ENCODE assay signal across 11 cellular contexts in genomic region chr20:64100946-64101688, GRCh38. TPM values are rescaled to one million over a fixed set of nuclear protein-coding genes. Genes with fewer than 3 reads are reported as not detected.
A peak's percentile ranks its signal among the peaks of the same experiment; 100 is the strongest.
DNase-seq lines count a peak whose midpoint lies in the region; ATAC-seq and TF ChIP-seq lines count a peak whose summit lies in the region.
"Had no signal": no experiment of that assay in that cellular context is flagged by ENCODE, and none has a peak within 500 bp of the region (broad histone marks: within the 10 kb centered on the region; RNA-seq: fewer than 3 reads in every experiment).

No MANE protein-coding gene starts in this region.

- H3K4me2 ChIP-seq in HCT116 (ENCODE audit: low read length): peak overlapping the region; percentile 93

- no peaks in the 10 kb centered on the region for H4K20me1 ChIP-seq in HCT116 (ENCODE audit: insufficient read depth)

- no peak for TF ChIP-seq POLR2A in HCT116 (IDR thresholded peaks at IDR 0.05; ENCODE audit: borderline replicate concordance, extremely low read depth, insufficient read depth, insufficient read length)
- no peak for TF ChIP-seq POLR2A in spleen (IDR thresholded peaks at IDR 0.05)

- H3K9me3 ChIP-seq in HCT116 (ENCODE audit: control insufficient read depth in 1 of 2, insufficient read depth in 1 of 2, low read depth in 1 of 2, low read length in 2 of 2) (no peaks in the 10 kb centered on the region), spleen (no peaks in the 10 kb centered on the region)

- intact Hi-C loops in HCT116 (cut with micrococcal nuclease) (no loop called here), spleen (cut with DNase I; ENCODE audit: low total_unique reads) (no loop called here), Calu3 (cut with micrococcal nuclease; ENCODE audit: unreplicated experiment) (no loop called here)

- H3K4me1 ChIP-seq in HCT116 (ENCODE audit: control insufficient read depth in 1 of 2, insufficient read depth in 2 of 2, low read length in 2 of 2) (peaks cover 4 to 13% of the 10 kb centered on the region in 2 experiments; a peak in 2 of 4 replicates), spleen (peaks cover 5 to 36% (median 23%) of the 10 kb centered on the region in 6 donors)

- H3K27ac ChIP-seq in HCT116 (ENCODE audit: low read depth, low read length): no peak overlapping the region
- peak overlapping the region in 1 of 8 donors; percentile 70 for H3K27ac ChIP-seq in spleen

- no peak for TF ChIP-seq CTCF in HCT116 (IDR thresholded peaks at IDR 0.05 in 2 of 3, conservative IDR thresholded peaks at IDR 0.05 in 1 of 3; ENCODE audit: borderline replicate concordance in 1 of 3, insufficient read depth in 1 of 3, low read depth in 2 of 3, low read length in 2 of 3)
- TF ChIP-seq CTCF in chondrocyte (IDR thresholded peaks at IDR 0.05): no peak
- no peak for TF ChIP-seq CTCF in spleen (IDR thresholded peaks at IDR 0.05 in 8 of 11, conservative IDR thresholded peaks at IDR 0.05 in 3 of 11)
- no peak for TF ChIP-seq CTCF in Calu3 (IDR thresholded peaks at IDR 0.05; ENCODE audit: unreplicated experiment)

- no peak for ATAC-seq in activated T-cell treated with anti-CD3 and anti-CD28 coated beads, Interleukin-2, amount 50 U/mL, for 4 hours
- no peak for ATAC-seq in HCT116

- no peaks in the 10 kb centered on the region for H3K36me3 ChIP-seq in HCT116 (ENCODE audit: control insufficient read depth in 1 of 2, insufficient read depth in 2 of 2, low read length in 2 of 2)
- H3K36me3 ChIP-seq in spleen: peaks cover 0 to 40% (median 13%) of the 10 kb centered on the region in 6 donors

- H3K27me3 Mint-ChIP-seq in activated T-cell treated with anti-CD3 and anti-CD28 coated beads, Interleukin-2, amount 50 U/mL, for 4 hours (ENCODE audit: low read depth): peaks cover 22% of the 10 kb centered on the region
- peaks cover 19% of the 10 kb centered on the region for H3K27me3 Mint-ChIP-seq in chondrocyte (ENCODE audit: low read depth)
- H3K27me3 Mint-ChIP-seq in Calu3 (ENCODE audit: unreplicated experiment): peaks cover 99% of the 10 kb centered on the region

- POLR2A ChIA-PET in HCT116 (lab: Charles Lee): no interaction called here

- 77 to 92% (median 88%) methylated on average over 9 of the region's 9 CpGs for WGBS in spleen, 5 donors

- H2AFZ ChIP-seq in HCT116 (ENCODE audit: low read depth, low read length, poor library complexity, severe bottlenecking): peak overlapping the region; percentile 85

- CTCF ChIA-PET in HCT116 (lab: Charles Lee): interaction anchor here (1.5 to 1.6 kb wide), 3 partner anchors 15 to 38 kb away, joined by 5 to 8 read pairs (median 5); partner anchors contain the start of gene TCEA2
- CTCF ChIA-PET in Calu3 (lab: Charles Lee): interaction anchor here (1.0 kb wide), 1 partner anchor 9 kb away, joined by 3 read pairs; no protein-coding TSS in a partner anchor

- H3K9me2 ChIP-seq in HCT116 (ENCODE audit: insufficient read depth): no peaks in the 10 kb centered on the region

- H3K4me3 Mint-ChIP-seq in activated T-cell treated with anti-CD3 and anti-CD28 coated beads, Interleukin-2, amount 50 U/mL, for 4 hours: peak overlapping the region; percentile 37
- H3K4me3 Mint-ChIP-seq in chondrocyte (ENCODE audit: unreplicated experiment) (peak overlapping the region; percentile 12), Calu3 (ENCODE audit: low read depth, unreplicated experiment) (no peak overlapping the region)

- H3K79me2 ChIP-seq in HCT116 (ENCODE audit: insufficient read depth, low read length): no peaks in the 10 kb centered on the region

- no TSS peak for BruUV-seq in HCT116 (replicated peaks; lab: Mats Ljungman, UMichigan)
- no TSS peak for BruUV-seq in Calu3 (replicated peaks; lab: Mats Ljungman, UMichigan)

- H3K9me3 Mint-ChIP-seq in activated T-cell treated with anti-CD3 and anti-CD28 coated beads, Interleukin-2, amount 50 U/mL, for 4 hours: no peaks in the 10 kb centered on the region
- H3K9me3 Mint-ChIP-seq in chondrocyte (ENCODE audit: low read depth) (peaks cover 3% of the 10 kb centered on the region), Calu3 (ENCODE audit: low read depth, unreplicated experiment) (peaks cover 5% of the 10 kb centered on the region)

- no peak overlapping the region for H3K9ac ChIP-seq in HCT116 (ENCODE audit: low read length)

- H3K36me3 Mint-ChIP-seq in activated T-cell treated with anti-CD3 and anti-CD28 coated beads, Interleukin-2, amount 50 U/mL, for 4 hours (ENCODE audit: insufficient read depth): peaks cover 2% of the 10 kb centered on the region
- H3K36me3 Mint-ChIP-seq in chondrocyte (ENCODE audit: low read depth) (peaks cover 5% of the 10 kb centered on the region), Calu3 (ENCODE audit: insufficient read depth, unreplicated experiment) (peaks cover 5% of the 10 kb centered on the region)

- H3K4me1 Mint-ChIP-seq in activated T-cell treated with anti-CD3 and anti-CD28 coated beads, Interleukin-2, amount 50 U/mL, for 4 hours (ENCODE audit: low read depth): peaks cover 17% of the 10 kb centered on the region
- H3K4me1 Mint-ChIP-seq in chondrocyte (ENCODE audit: low read depth) (peaks cover 3% of the 10 kb centered on the region), Calu3 (ENCODE audit: low read depth, unreplicated experiment) (no peaks in the 10 kb centered on the region)

- DNase-seq in activated T-cell treated with anti-CD3 and anti-CD28 coated beads, Interleukin-2, amount 50 U/mL, for 4 hours: no peak
- DNase-seq in activated T-cell treated with anti-CD3 and anti-CD28 coated beads for 4 hours: no peak
- no peak for DNase-seq in HCT116 (ENCODE audit: low read depth, low spot score)
- DNase-seq in chondrocyte (ENCODE audit: low spot score): no peak
- DNase-seq in spleen: peak; percentile 34
- DNase-seq in Calu3: no peak
- DNase-seq in NCI-H2196 treated with DMSO at 0.1 percent for 48 hours (lab: John Stamatoyannopoulos, UW; ENCODE audit: unreplicated experiment): no peak
- DNase-seq in UCSD-AML1 (lab: John Stamatoyannopoulos, UW; ENCODE audit: unreplicated experiment): no peak
- DNase-seq: NCI-H446 treated with DMSO at 0.1 percent for 48 hours had no signal

- TF ChIP-seq RAD21 in HCT116 (IDR thresholded peaks at IDR 0.05; ENCODE audit: low read depth): no peak

- no peaks in the 10 kb centered on the region for H3K27me3 ChIP-seq in HCT116 (ENCODE audit: insufficient read depth, low read length)
- H3K27me3 ChIP-seq in spleen (replicated peaks in 1 of 7): peaks cover 0 to 49% (median 28%) of the 10 kb centered on the region in 7 donors

- RAD21 ChIA-PET in HCT116 (lab: Charles Lee; ENCODE audit: low non-redundant PET in 1 of 2, low total read pairs in 2 of 2, uncharacterized antibody in 2 of 2, unreplicated experiment in 2 of 2): no interaction called here

- H3K27ac Mint-ChIP-seq in chondrocyte (ENCODE audit: unreplicated experiment) (no peak overlapping the region), Calu3 (ENCODE audit: unreplicated experiment) (no peak overlapping the region)

- 0 out of 4 replicates have a peak overlapping the region, but pooled peaks of 1 of the 2 experiments have one; percentile 68 for H3K4me3 ChIP-seq in HCT116 (replicated peaks in 1 of 2; ENCODE audit: low read depth in 1 of 2, low read length in 2 of 2)
- H3K4me3 ChIP-seq in spleen: peak overlapping the region in 1 of 8 donors; percentile 73

TF ChIP-seq in HCT116, 20 proteins besides CTCF, POLR2A, EP300 and RAD21 (continues in another document):
- no peak for TF ChIP-seq EZH2phosphoT487 (IDR thresholded peaks at IDR 0.05; ENCODE audit: borderline replicate concordance)
- no peak for TF ChIP-seq ZNF274 (IDR thresholded peaks at IDR 0.05; ENCODE audit: low read depth, low read length)
- no peak for TF ChIP-seq SRF (IDR thresholded peaks at IDR 0.05; ENCODE audit: low read depth)
- no peak for TF ChIP-seq JUND (IDR thresholded peaks at IDR 0.05)

RNA-seq across cellular contexts. Expression of gene NPBWR2, which starts 6.2 kb away (rescaled TPM):
- not detected for total RNA-seq in activated T-cell treated with anti-CD3 and anti-CD28 coated beads, Interleukin-2, amount 50 U/mL, for 4 hours
- total RNA-seq in HCT116 (2021; ENCODE audit: unreplicated experiment) (not detected), chondrocyte (not detected in 3 replicates), spleen (under 1 TPM in 1 of 7 donors, not detected in 6; 0.26 TPM), Calu3 (2022) (not detected in 2 replicates)
- not detected in 2 replicates for polyA plus RNA-seq in HCT116 (2012)
- polyA plus RNA-seq in spleen: not detected
- total RNA-seq: renal cortical epithelial cell had no signal
- polyA plus RNA-seq: AG04450 had no signal

RNA-seq across cellular contexts. Expression of gene LKAAEAR1, which starts 16.9 kb away (rescaled TPM):
- total RNA-seq in activated T-cell treated with anti-CD3 and anti-CD28 coated beads, Interleukin-2, amount 50 U/mL, for 4 hours: under 1 TPM; 0.30 to 0.47 (median 0.38) TPM
- not detected for total RNA-seq in HCT116 (2021; ENCODE audit: unreplicated experiment)
- polyA plus RNA-seq in HCT116 (2012): 0.06 and 0.08 TPM in 2 replicates
- 0.55 to 1.4 TPM in 2 of 3 replicates, not detected in the other for total RNA-seq in chondrocyte
- under 1 TPM in 1 of 7 donors, not detected in 6; 0.66 TPM for total RNA-seq in spleen
- under 1 TPM; 0.26 to 0.53 (median 0.48) TPM for polyA plus RNA-seq in spleen
- not detected in 2 replicates for total RNA-seq in Calu3 (2022)
- total RNA-seq: renal cortical epithelial cell had no signal
- polyA plus RNA-seq: AG04450 had no signal

RNA-seq across cellular contexts. Expression of gene OPRL1, which starts 21.2 kb away (rescaled TPM):
- total RNA-seq in activated T-cell treated with anti-CD3 and anti-CD28 coated beads, Interleukin-2, amount 50 U/mL, for 4 hours: under 1 TPM in 2 of 3 donors, not detected in 1; 0.05 to 0.11 TPM
- 1.6 TPM for total RNA-seq in HCT116 (2021; ENCODE audit: unreplicated experiment)
- 1.6 and 1.7 TPM in 2 replicates for polyA plus RNA-seq in HCT116 (2012)
- 3.2 to 4.6 TPM (median 3.5 TPM) in 3 replicates for total RNA-seq in chondrocyte
- 1 to 10 TPM; 3.7 to 7.9 (median 5.1) TPM for total RNA-seq in spleen
- 1 to 10 TPM; 1.9 to 4.9 (median 2.5) TPM for polyA plus RNA-seq in spleen
- 0.17 and 0.33 TPM in 2 replicates for total RNA-seq in Calu3 (2022)

RNA-seq across cellular contexts. Expression of gene RGS19, which starts 21.8 kb away (rescaled TPM):
- total RNA-seq in activated T-cell treated with anti-CD3 and anti-CD28 coated beads, Interleukin-2, amount 50 U/mL, for 4 hours: 10 to 100 TPM; 41.7 to 49.0 (median 47.0) TPM
- total RNA-seq in HCT116 (2021; ENCODE audit: unreplicated experiment) (21.4 TPM), chondrocyte (15.7 to 18.5 TPM (median 18.1 TPM) in 3 replicates), spleen (100 to 1,000 TPM in 4 of 7 donors, 10 to 100 TPM in 3; 91.6 to 186 (median 107) TPM), Calu3 (2022) (17.2 and 17.8 TPM in 2 replicates)
- 18.1 and 21.4 TPM in 2 replicates for polyA plus RNA-seq in HCT116 (2012)
- 100 to 1,000 TPM in 1 of 3 donors, 10 to 100 TPM in 2; 80.4 to 125 (median 82.0) TPM for polyA plus RNA-seq in spleen

RNA-seq across cellular contexts. Expression of gene TCEA2, which starts 38.1 kb away (rescaled TPM):
- total RNA-seq in activated T-cell treated with anti-CD3 and anti-CD28 coated beads, Interleukin-2, amount 50 U/mL, for 4 hours: 10 to 100 TPM; 10.5 to 17.3 (median 11.5) TPM
- total RNA-seq in HCT116 (2021; ENCODE audit: unreplicated experiment) (29.7 TPM), chondrocyte (57.1 to 59.2 TPM (median 57.6 TPM) in 3 replicates), spleen (10 to 100 TPM; 18.6 to 60.8 (median 45.0) TPM), Calu3 (2022) (39.9 and 43.7 TPM in 2 replicates)
- polyA plus RNA-seq in HCT116 (2012): 37.7 and 40.4 TPM in 2 replicates
- 10 to 100 TPM; 35.9 to 47.5 (median 41.5) TPM for polyA plus RNA-seq in spleen
